ENCODE assay signal across 10 cellular contexts in genomic region chr4:78784255-78784654, GRCh38. TPM values are rescaled to one million over a fixed set of nuclear protein-coding genes. Genes with fewer than 3 reads are reported as not detected.
DNase-seq lines count a peak whose midpoint lies in the region; ATAC-seq and TF ChIP-seq lines count a peak whose summit lies in the region.
"Had no signal": no experiment of that assay in that cellular context is flagged by ENCODE, and none has a peak within 500 bp of the region (broad histone marks: within the 10 kb centered on the region; RNA-seq: fewer than 3 reads in every experiment).

No MANE protein-coding gene starts in this region.

- H3K9ac ChIP-seq in BLaER1 = no peak overlapping the region

- H3K9me3 ChIP-seq in BLaER1 = peaks cover 17% of the 10 kb centered on the region; the same call in 1 of the 2 replicates

- H3K4me3 ChIP-seq in BLaER1 = no peak overlapping the region
- H3K4me3 ChIP-seq in cardiac fibroblast (replicated peaks in 1 of 2; ENCODE audit: low read depth in 2 of 2, low read length in 2 of 2) = no peak overlapping the region

- peak overlapping the region; percentile 55 for H3K4me2 ChIP-seq in BLaER1

- no peaks in the 10 kb centered on the region for H3K27me3 ChIP-seq in BLaER1

- DNase-seq in LHCN-M2 (ENCODE audit: low read depth) = peak; percentile 82
- peak; percentile 54 to 63 for DNase-seq in cardiac fibroblast (ENCODE audit: low read depth in 2 of 2)
- DNase-seq in left kidney (ENCODE audit: low read depth, low spot score) = peak; percentile 3
- DNase-seq in DMS53 (lab: John Stamatoyannopoulos, UW) = no peak
- no peak for DNase-seq in cerebellar nuclear complex (lab: John Stamatoyannopoulos, UW)
- DNase-seq: Calu3, T-helper 9 cell had no signal

- H3K4me1 ChIP-seq in BLaER1 = peaks cover 77% of the 10 kb centered on the region

- H3K36me3 ChIP-seq in BLaER1 = peaks cover 22% of the 10 kb centered on the region

- H3K27ac ChIP-seq in BLaER1 = no peak overlapping the region

- peaks cover 29% of the 10 kb centered on the region; the same call in 1 of the 2 replicates for H4K20me1 ChIP-seq in BLaER1

- ATAC-seq in HG02571 (IDR thresholded peaks at IDR 0.05; ENCODE audit: unreplicated experiment) (no peak), GM21390 (IDR thresholded peaks at IDR 0.05; ENCODE audit: unreplicated experiment) (no peak)

- no peak for TF ChIP-seq CTCF in cardiac fibroblast (IDR thresholded peaks at IDR 0.05; ENCODE audit: low read depth, low read length)

RNA-seq across cellular contexts. Expression of gene BMP2K, which starts 8.1 kb away (rescaled TPM):
- total RNA-seq in LHCN-M2 (2014; rRNA removed) = 26.5 and 33.2 TPM in 2 replicates
- polyA plus RNA-seq in LHCN-M2 (2012) = 8.6 TPM

Comparison
In these comparisons a context has a peak if more than half of its experiments do, and no peak if none do; other contexts are left out.
1. DNase-seq: peak in LHCN-M2 (single experiment), cardiac fibroblast (2 of 2) and left kidney (single experiment); none in DMS53 (single experiment) and cerebellar nuclear complex (0 of 2).